Comparison of ENCODE assay signal across 1 cellular context in the genomic region with DNA sequence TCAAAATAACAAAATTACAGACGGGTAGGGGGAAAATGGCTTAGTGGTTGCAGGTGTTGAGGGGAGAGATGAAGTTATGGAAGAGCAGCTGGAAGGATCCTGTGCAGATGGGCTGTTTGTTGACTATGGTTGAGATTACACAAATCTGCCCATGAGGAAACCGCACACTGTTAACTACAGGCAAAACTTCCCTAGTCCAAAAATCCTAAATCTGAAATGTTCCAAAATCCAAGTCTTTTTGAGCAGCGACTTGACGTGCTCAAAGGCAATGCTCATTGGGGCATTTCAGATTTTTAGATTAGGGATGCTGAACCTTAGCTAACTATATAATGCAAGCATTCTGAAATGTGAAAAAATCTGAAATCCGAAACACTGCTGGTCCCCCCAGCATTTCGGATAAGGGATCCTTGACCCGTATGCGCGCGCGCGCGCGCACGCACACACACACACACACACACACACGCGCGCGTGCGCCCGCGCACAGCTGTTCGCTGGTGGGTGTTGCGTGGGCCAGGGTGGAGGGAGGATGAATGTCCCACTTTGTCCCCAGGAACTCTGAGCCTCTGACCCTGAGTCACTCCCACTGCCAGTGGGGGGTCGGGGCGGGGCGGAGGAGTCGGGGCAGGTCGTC.
A peak's percentile ranks its signal among the peaks of the same experiment; 100 is the strongest.
TF ChIP-seq lines count a peak whose summit lies in the region.

No MANE protein-coding gene starts in this region.

TF ChIP-seq in K562, 482 proteins besides CTCF, POLR2A, EP300 and RAD21 (continues in another document):
- no peak for TF ChIP-seq ZNF24 (IDR thresholded peaks at IDR 0.05)
- no peak for TF ChIP-seq ADNP (tag; IDR thresholded peaks at IDR 0.05)
- no peak for TF ChIP-seq PRMT5 (CRISPR knock-in tag; IDR thresholded peaks at IDR 0.05)
- TF ChIP-seq RHOXF2B (CRISPR knock-in tag; conservative IDR thresholded peaks at IDR 0.05): no peak
- TF ChIP-seq SRSF3 (IDR thresholded peaks at IDR 0.05; ENCODE audit: insufficient read depth, low read length): no peak
- TF ChIP-seq SUPT5H (IDR thresholded peaks at IDR 0.05): peak; percentile 61; the same call in 1 of the 2 replicates
- TF ChIP-seq CCAR2 (IDR thresholded peaks at IDR 0.05; ENCODE audit: low read depth, low read length): no peak
- peak; percentile 8; the same call in 1 of the 2 replicates for TF ChIP-seq KLF16 (IDR thresholded peaks at IDR 0.05)
- no peak for TF ChIP-seq TEAD4 (IDR thresholded peaks at IDR 0.05; ENCODE audit: low read length)
- no peak for TF ChIP-seq TEAD4 (CRISPR knock-in tag; IDR thresholded peaks at IDR 0.05; ENCODE audit: borderline replicate concordance)
- no peak for TF ChIP-seq HEY1 (CRISPR knock-in tag; IDR thresholded peaks at IDR 0.05; ENCODE audit: borderline replicate concordance)
- no peak for TF ChIP-seq PYGO2 (tag; IDR thresholded peaks at IDR 0.05)
- TF ChIP-seq NFATC3 (IDR thresholded peaks at IDR 0.05): no peak
- no peak for TF ChIP-seq GTF2F1 (IDR thresholded peaks at IDR 0.05; ENCODE audit: low read depth, low read length)
- TF ChIP-seq, protein P1, sequence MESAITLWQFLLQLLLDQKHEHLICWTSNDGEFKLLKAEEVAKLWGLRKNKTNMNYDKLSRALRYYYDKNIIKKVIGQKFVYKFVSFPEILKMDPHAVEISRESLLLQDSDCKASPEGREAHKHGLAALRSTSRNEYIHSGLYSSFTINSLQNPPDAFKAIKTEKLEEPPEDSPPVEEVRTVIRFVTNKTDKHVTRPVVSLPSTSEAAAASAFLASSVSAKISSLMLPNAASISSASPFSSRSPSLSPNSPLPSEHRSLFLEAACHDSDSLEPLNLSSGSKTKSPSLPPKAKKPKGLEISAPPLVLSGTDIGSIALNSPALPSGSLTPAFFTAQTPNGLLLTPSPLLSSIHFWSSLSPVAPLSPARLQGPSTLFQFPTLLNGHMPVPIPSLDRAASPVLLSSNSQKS (CRISPR knock-in tag; IDR thresholded peaks at IDR 0.05): no peak
- no peak for TF ChIP-seq THRAP3 (IDR thresholded peaks at IDR 0.05; ENCODE audit: borderline replicate concordance)
- TF ChIP-seq ZNF764 (CRISPR knock-in tag; IDR thresholded peaks at IDR 0.05; ENCODE audit: low read depth): no peak
- no peak for TF ChIP-seq SRSF9 (IDR thresholded peaks at IDR 0.05; ENCODE audit: borderline replicate concordance, low read depth, low read length)
- TF ChIP-seq, protein P2, sequence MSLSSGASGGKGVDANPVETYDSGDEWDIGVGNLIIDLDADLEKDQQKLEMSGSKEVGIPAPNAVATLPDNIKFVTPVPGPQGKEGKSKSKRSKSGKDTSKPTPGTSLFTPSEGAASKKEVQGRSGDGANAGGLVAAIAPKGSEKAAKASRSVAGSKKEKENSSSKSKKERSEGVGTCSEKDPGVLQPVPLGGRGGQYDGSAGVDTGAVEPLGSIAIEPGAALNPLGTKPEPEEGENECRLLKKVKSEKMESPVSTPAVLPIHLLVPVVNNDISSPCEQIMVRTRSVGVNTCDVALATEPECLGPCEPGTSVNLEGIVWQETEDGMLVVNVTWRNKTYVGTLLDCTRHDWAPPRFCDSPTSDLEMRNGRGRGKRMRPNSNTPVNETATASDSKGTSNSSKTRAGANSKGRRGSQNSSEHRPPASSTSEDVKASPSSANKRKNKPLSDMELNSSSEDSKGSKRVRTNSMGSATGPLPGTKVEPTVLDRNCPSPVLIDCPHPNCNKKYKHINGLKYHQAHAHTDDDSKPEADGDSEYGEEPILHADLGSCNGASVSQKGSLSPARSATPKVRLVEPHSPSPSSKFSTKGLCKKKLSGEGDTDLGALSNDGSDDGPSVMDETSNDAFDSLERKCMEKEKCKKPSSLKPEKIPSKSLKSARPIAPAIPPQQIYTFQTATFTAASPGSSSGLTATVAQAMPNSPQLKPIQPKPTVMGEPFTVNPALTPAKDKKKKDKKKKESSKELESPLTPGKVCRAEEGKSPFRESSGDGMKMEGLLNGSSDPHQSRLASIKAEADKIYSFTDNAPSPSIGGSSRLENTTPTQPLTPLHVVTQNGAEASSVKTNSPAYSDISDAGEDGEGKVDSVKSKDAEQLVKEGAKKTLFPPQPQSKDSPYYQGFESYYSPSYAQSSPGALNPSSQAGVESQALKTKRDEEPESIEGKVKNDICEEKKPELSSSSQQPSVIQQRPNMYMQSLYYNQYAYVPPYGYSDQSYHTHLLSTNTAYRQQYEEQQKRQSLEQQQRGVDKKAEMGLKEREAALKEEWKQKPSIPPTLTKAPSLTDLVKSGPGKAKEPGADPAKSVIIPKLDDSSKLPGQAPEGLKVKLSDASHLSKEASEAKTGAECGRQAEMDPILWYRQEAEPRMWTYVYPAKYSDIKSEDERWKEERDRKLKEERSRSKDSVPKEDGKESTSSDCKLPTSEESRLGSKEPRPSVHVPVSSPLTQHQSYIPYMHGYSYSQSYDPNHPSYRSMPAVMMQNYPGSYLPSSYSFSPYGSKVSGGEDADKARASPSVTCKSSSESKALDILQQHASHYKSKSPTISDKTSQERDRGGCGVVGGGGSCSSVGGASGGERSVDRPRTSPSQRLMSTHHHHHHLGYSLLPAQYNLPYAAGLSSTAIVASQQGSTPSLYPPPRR (CRISPR knock-in tag; IDR thresholded peaks at IDR 0.05; ENCODE audit: borderline replicate concordance): no peak
- no peak for TF ChIP-seq ZNF217 (CRISPR knock-in tag; IDR thresholded peaks at IDR 0.05)
- no peak for TF ChIP-seq RBM15 (IDR thresholded peaks at IDR 0.05; ENCODE audit: insufficient read depth, low read length)
- peak; percentile 44; the same call in 1 of the 2 replicates for TF ChIP-seq SMARCE1 (IDR thresholded peaks at IDR 0.05)
- no peak for TF ChIP-seq RFX5 (IDR thresholded peaks at IDR 0.05; ENCODE audit: low read depth, low read length)
- no peak for TF ChIP-seq PURB (CRISPR knock-in tag; IDR thresholded peaks at IDR 0.05; ENCODE audit: low read depth)
- no peak for TF ChIP-seq ZNF23 (CRISPR knock-in tag; IDR thresholded peaks at IDR 0.05)
- no peak for TF ChIP-seq RBFOX2 (IDR thresholded peaks at IDR 0.05; ENCODE audit: low read depth, low read length)
- TF ChIP-seq ZBTB17 (CRISPR knock-in tag; IDR thresholded peaks at IDR 0.05): no peak
- peak; percentile 43 for TF ChIP-seq CCNT2 (IDR thresholded peaks at IDR 0.05; ENCODE audit: borderline replicate concordance, extremely low read depth, insufficient read length, low read depth, low read length)
- TF ChIP-seq ZNF589 (CRISPR knock-in tag; IDR thresholded peaks at IDR 0.05; ENCODE audit: low read depth): no peak
- TF ChIP-seq ZNF57 (CRISPR knock-in tag; IDR thresholded peaks at IDR 0.05): no peak
- no peak for TF ChIP-seq EZH2 (IDR thresholded peaks at IDR 0.05; ENCODE audit: borderline replicate concordance, low read depth, low read length)
- TF ChIP-seq, protein P3, sequence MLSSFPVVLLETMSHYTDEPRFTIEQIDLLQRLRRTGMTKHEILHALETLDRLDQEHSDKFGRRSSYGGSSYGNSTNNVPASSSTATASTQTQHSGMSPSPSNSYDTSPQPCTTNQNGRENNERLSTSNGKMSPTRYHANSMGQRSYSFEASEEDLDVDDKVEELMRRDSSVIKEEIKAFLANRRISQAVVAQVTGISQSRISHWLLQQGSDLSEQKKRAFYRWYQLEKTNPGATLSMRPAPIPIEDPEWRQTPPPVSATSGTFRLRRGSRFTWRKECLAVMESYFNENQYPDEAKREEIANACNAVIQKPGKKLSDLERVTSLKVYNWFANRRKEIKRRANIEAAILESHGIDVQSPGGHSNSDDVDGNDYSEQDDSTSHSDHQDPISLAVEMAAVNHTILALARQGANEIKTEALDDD (IDR thresholded peaks at IDR 0.05): no peak
- TF ChIP-seq CREM (IDR thresholded peaks at IDR 0.05; ENCODE audit: low read depth): no peak
- TF ChIP-seq, protein P4, sequence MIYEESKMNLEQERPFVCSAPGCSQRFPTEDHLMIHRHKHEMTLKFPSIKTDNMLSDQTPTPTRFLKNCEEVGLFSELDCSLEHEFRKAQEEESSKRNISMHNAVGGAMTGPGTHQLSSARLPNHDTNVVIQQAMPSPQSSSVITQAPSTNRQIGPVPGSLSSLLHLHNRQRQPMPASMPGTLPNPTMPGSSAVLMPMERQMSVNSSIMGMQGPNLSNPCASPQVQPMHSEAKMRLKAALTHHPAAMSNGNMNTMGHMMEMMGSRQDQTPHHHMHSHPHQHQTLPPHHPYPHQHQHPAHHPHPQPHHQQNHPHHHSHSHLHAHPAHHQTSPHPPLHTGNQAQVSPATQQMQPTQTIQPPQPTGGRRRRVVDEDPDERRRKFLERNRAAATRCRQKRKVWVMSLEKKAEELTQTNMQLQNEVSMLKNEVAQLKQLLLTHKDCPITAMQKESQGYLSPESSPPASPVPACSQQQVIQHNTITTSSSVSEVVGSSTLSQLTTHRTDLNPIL (CRISPR knock-in tag; IDR thresholded peaks at IDR 0.05): no peak
- no peak for TF ChIP-seq FOXA1 (IDR thresholded peaks at IDR 0.05; ENCODE audit: borderline replicate concordance)
- no peak for TF ChIP-seq EHMT2 (IDR thresholded peaks at IDR 0.05)
- no peak for TF ChIP-seq ZC3H11A (IDR thresholded peaks at IDR 0.05; ENCODE audit: low read depth, low read length)
- no peak for TF ChIP-seq ZKSCAN1 (IDR thresholded peaks at IDR 0.05; ENCODE audit: low read depth, low read length)
- TF ChIP-seq POLR2B (IDR thresholded peaks at IDR 0.05; ENCODE audit: low read depth, partially characterized antibody): peak; percentile 69
- TF ChIP-seq, protein P5, sequence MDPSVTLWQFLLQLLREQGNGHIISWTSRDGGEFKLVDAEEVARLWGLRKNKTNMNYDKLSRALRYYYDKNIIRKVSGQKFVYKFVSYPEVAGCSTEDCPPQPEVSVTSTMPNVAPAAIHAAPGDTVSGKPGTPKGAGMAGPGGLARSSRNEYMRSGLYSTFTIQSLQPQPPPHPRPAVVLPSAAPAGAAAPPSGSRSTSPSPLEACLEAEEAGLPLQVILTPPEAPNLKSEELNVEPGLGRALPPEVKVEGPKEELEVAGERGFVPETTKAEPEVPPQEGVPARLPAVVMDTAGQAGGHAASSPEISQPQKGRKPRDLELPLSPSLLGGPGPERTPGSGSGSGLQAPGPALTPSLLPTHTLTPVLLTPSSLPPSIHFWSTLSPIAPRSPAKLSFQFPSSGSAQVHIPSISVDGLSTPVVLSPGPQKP (CRISPR knock-in tag; IDR thresholded peaks at IDR 0.05): no peak
- no peak for TF ChIP-seq RNF2 (IDR thresholded peaks at IDR 0.05)
- 0 out of 4 replicates have a peak, but pooled peaks of 1 of the 2 experiments have one; percentile 7 for TF ChIP-seq MAZ (CRISPR knock-in tag; conservative IDR thresholded peaks at IDR 0.05 in 1 of 2, IDR thresholded peaks at IDR 0.05 in 1 of 2)
- no peak for TF ChIP-seq NUFIP1 (IDR thresholded peaks at IDR 0.05; ENCODE audit: partially characterized antibody)
- TF ChIP-seq, protein P6, sequence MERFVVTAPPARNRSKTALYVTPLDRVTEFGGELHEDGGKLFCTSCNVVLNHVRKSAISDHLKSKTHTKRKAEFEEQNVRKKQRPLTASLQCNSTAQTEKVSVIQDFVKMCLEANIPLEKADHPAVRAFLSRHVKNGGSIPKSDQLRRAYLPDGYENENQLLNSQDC (CRISPR knock-in tag; IDR thresholded peaks at IDR 0.05): no peak
- no peak for TF ChIP-seq ZNF408 (CRISPR knock-in tag; IDR thresholded peaks at IDR 0.05; ENCODE audit: low read depth)
- TF ChIP-seq TSC22D4 (tag; IDR thresholded peaks at IDR 0.05): no peak
- TF ChIP-seq RFX1 (IDR thresholded peaks at IDR 0.05): no peak
- TF ChIP-seq ZNF586 (CRISPR knock-in tag; conservative IDR thresholded peaks at IDR 0.05): no peak
- no peak for TF ChIP-seq ZNF354B (CRISPR knock-in tag; IDR thresholded peaks at IDR 0.05)
- TF ChIP-seq, protein P7, sequence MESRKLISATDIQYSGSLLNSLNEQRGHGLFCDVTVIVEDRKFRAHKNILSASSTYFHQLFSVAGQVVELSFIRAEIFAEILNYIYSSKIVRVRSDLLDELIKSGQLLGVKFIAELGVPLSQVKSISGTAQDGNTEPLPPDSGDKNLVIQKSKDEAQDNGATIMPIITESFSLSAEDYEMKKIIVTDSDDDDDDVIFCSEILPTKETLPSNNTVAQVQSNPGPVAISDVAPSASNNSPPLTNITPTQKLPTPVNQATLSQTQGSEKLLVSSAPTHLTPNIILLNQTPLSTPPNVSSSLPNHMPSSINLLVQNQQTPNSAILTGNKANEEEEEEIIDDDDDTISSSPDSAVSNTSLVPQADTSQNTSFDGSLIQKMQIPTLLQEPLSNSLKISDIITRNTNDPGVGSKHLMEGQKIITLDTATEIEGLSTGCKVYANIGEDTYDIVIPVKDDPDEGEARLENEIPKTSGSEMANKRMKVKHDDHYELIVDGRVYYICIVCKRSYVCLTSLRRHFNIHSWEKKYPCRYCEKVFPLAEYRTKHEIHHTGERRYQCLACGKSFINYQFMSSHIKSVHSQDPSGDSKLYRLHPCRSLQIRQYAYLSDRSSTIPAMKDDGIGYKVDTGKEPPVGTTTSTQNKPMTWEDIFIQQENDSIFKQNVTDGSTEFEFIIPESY (CRISPR knock-in tag; IDR thresholded peaks at IDR 0.05): no peak
- TF ChIP-seq RBM14 (IDR thresholded peaks at IDR 0.05; ENCODE audit: borderline replicate concordance, insufficient read depth, low read depth, low read length): no peak
- TF ChIP-seq BDP1 (IDR thresholded peaks at IDR 0.05; ENCODE audit: insufficient read depth, insufficient read length): no peak
- TF ChIP-seq, protein P8, sequence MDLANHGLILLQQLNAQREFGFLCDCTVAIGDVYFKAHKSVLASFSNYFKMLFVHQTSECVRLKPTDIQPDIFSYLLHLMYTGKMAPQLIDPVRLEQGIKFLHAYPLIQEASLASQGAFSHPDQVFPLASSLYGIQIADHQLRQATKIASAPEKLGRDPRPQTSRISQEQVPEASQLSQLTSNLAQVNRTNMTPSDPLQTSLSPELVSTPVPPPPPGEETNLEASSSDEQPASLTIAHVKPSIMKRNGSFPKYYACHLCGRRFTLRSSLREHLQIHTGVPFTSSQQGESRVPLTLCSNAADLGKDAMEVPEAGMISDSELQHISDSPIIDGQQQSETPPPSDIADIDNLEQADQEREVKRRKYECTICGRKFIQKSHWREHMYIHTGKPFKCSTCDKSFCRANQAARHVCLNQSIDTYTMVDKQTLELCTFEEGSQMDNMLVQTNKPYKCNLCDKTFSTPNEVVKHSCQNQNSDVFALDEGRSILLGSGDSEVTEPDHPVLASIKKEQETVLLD (IDR thresholded peaks at IDR 0.05): peak; percentile 91
- no peak for TF ChIP-seq CREB1 (IDR thresholded peaks at IDR 0.05)
- TF ChIP-seq CREB1 (CRISPR knock-in tag; IDR thresholded peaks at IDR 0.05): no peak
- no peak for TF ChIP-seq XRCC4 (IDR thresholded peaks at IDR 0.05; ENCODE audit: extremely low read depth, insufficient read depth, insufficient read length)
- TF ChIP-seq, protein P9, sequence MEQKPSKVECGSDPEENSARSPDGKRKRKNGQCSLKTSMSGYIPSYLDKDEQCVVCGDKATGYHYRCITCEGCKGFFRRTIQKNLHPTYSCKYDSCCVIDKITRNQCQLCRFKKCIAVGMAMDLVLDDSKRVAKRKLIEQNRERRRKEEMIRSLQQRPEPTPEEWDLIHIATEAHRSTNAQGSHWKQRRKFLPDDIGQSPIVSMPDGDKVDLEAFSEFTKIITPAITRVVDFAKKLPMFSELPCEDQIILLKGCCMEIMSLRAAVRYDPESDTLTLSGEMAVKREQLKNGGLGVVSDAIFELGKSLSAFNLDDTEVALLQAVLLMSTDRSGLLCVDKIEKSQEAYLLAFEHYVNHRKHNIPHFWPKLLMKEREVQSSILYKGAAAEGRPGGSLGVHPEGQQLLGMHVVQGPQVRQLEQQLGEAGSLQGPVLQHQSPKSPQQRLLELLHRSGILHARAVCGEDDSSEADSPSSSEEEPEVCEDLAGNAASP (IDR thresholded peaks at IDR 0.05): no peak
- no peak for TF ChIP-seq CBX1 (IDR thresholded peaks at IDR 0.05; ENCODE audit: low read depth)
- no peak for TF ChIP-seq PHTF2 (CRISPR knock-in tag; IDR thresholded peaks at IDR 0.05)
- no peak for TF ChIP-seq SIRT6 (IDR thresholded peaks at IDR 0.05; ENCODE audit: low read depth, low read length)
